ENCODE assay signal across 1 cellular context in genomic region chr20:48697845-48698491, GRCh38.
TF ChIP-seq lines count a peak whose summit lies in the region.

No MANE protein-coding gene starts in this region.

TF ChIP-seq in HepG2, 621 proteins besides CTCF, POLR2A, EP300 and RAD21 (continued from another document):
- TF ChIP-seq, protein P1, sequence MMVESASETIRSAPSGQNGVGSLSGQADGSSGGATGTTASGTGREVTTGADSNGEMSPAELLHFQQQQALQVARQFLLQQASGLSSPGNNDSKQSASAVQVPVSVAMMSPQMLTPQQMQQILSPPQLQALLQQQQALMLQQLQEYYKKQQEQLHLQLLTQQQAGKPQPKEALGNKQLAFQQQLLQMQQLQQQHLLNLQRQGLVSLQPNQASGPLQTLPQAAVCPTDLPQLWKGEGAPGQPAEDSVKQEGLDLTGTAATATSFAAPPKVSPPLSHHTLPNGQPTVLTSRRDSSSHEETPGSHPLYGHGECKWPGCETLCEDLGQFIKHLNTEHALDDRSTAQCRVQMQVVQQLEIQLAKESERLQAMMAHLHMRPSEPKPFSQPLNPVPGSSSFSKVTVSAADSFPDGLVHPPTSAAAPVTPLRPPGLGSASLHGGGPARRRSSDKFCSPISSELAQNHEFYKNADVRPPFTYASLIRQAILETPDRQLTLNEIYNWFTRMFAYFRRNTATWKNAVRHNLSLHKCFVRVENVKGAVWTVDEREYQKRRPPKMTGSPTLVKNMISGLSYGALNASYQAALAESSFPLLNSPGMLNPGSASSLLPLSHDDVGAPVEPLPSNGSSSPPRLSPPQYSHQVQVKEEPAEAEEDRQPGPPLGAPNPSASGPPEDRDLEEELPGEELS (CRISPR knock-in tag; IDR thresholded peaks at IDR 0.05) = peak; percentile 32; the same call in 1 of the 2 replicates
